21 cellular contexts compared by ENCODE assay signal in the genomic region with DNA sequence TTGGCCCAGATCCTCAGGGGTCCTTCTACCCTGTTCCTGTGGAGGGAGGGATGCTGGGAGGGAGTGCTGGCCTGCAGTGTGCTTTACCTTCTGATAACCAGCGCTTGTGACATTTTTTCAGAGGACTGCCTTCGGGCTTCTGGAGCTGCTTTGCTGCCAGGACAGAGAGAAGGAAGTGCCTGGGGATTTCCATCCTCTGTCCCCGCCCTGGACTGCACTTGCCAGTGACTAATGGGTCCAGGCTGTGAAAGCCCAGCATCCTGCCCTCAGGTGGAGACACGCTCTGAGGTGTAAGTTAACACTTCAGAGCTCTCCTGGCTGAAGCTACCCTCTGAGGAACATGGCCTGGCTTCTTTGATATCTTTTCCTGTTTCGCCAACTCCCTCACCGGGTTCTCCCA.
DNase-seq lines count a peak whose midpoint lies in the region; FAIRE-seq and TF ChIP-seq lines count a peak whose summit lies in the region.
"Had no signal": no experiment of that assay in that cellular context is flagged by ENCODE, and none has a peak within 500 bp of the region (broad histone marks: within the 10 kb centered on the region; RNA-seq: fewer than 3 reads in every experiment).

No MANE protein-coding gene starts in this region.

- no peak overlapping the region for H2BK120ac ChIP-seq in H1 (replicated peaks; ENCODE audit: low read depth, low read length)

- TF ChIP-seq POLR2A in breast epithelium (IDR thresholded peaks at IDR 0.05) (no peak), H1 (IDR thresholded peaks at IDR 0.05; ENCODE audit: control extremely low read depth in 1 of 2, low read depth in 2 of 2, low read length in 2 of 2) (no peak)

- 63% methylated on average over 6 of the region's 6 CpGs; no CpG with 5 or more reads in 1 of the 2 experiments for WGBS in H1 (ENCODE audit: extremely low coverage in 1 of 2, insufficient coverage in 1 of 2, insufficient read length in 1 of 2, insufficient replicate concordance in 2 of 2, low coverage in 1 of 2, low lambda C conversion rate in 2 of 2, missing lambda C conversion rate in 1 of 2), 2 experiments

- FAIRE-seq in H1 (lab: Jason Lieb, UNC) = no peak
- FAIRE-seq: endothelial cell of umbilical vein, TTC549 had no signal

- no peaks in the 10 kb centered on the region for H4K20me1 ChIP-seq in H1 (replicated peaks in 1 of 2; ENCODE audit: control insufficient read depth in 1 of 2, insufficient read depth in 2 of 2, low read length in 2 of 2)

- DNase-seq in MCF 10A (ENCODE audit: unreplicated experiment) (peak; percentile 46), breast epithelium (ENCODE audit: low spot score in 2 of 2) (no peak), MG63 (peak; percentile 51), H1 (ENCODE audit: low read depth in 1 of 2, low spot score in 2 of 2) (no peak), KG1 (lab: John Stamatoyannopoulos, UW) (no peak), AG08396 (ENCODE audit: low spot score) (no peak), DMS 273 treated with DMSO at 0.1 percent for 48 hours (lab: John Stamatoyannopoulos, UW) (no peak), substantia nigra (lab: John Stamatoyannopoulos, UW) (no peak)
- DNase-seq: activated T-cell treated with anti-CD3 and anti-CD28 coated beads, Interleukin-2, amount 50 U/mL, for 4 hours; CD8-positive, alpha-beta memory T cell; gastrocnemius medialis; NCI-H1417; occipital lobe; stimulated activated naive CD4-positive, alpha-beta T cell; transverse colon had no signal

- no TSS peak for BruUV-seq in MCF 10A (replicated peaks; lab: Mats Ljungman, UMichigan)

- H3K4me3 ChIP-seq in breast epithelium = no peak overlapping the region
- no peak overlapping the region for H3K4me3 ChIP-seq in MG63
- no peak overlapping the region for H3K4me3 ChIP-seq in H1 (ENCODE audit: extremely low read depth in 1 of 4, insufficient read depth in 2 of 4, low read depth in 3 of 4, low read length in 4 of 4)
- H3K4me3 ChIP-seq: coronary artery, gastrocnemius medialis, right atrium auricular region, transverse colon had no signal

- CTCF ChIA-PET in MCF 10A (lab: Yijun Ruan, JAX) (interaction anchor here (1.0 kb wide), 1 partner anchor 15 kb away, joined by 3 read pairs; no protein-coding TSS in a partner anchor), H1 (lab: Charles Lee; ENCODE audit: partially characterized antibody) (interaction anchor here (0.7 to 1.6 kb wide), 3 partner anchors 45 to 798 kb away, joined by 3 to 5 read pairs (median 4); no protein-coding TSS in a partner anchor)

- no peak overlapping the region for H4K91ac ChIP-seq in H1 (replicated peaks; ENCODE audit: insufficient read length, low read length)

- H3K23me2 ChIP-seq in H1 (ENCODE audit: low read depth, low read length) = no peaks in the 10 kb centered on the region

- intact Hi-C loops in MCF 10A (cut with micrococcal nuclease) = no loop called here
- intact Hi-C loops in breast epithelium (cut with DNase I; ENCODE audit: low total_unique reads) = no loop called here

- H3K18ac ChIP-seq in H1 (ENCODE audit: extremely low read depth, low read length) = no peak overlapping the region

- TF ChIP-seq EP300 in H1 (IDR thresholded peaks at IDR 0.05; ENCODE audit: borderline replicate concordance in 1 of 2, low read depth in 2 of 2, low read length in 2 of 2) = no peak

- POLR2A ChIA-PET in MCF 10A (lab: Yijun Ruan, JAX) = interaction anchor here (0.9 kb wide), 1 partner anchor 34 kb away, joined by 3 read pairs; no protein-coding TSS in a partner anchor
- POLR2A ChIA-PET in H1 (lab: Charles Lee; ENCODE audit: partially characterized antibody) = interaction anchor here (0.6 to 1.3 kb wide), 2 partner anchors 74 to 173 kb away, joined by 3 read pairs; no protein-coding TSS in a partner anchor

- H3K79me2 ChIP-seq in H1 (ENCODE audit: control insufficient read depth in 1 of 2, insufficient read depth in 2 of 2, low read length in 2 of 2) = no peaks in the 10 kb centered on the region

- H3K9me3 ChIP-seq in breast epithelium (peaks cover 0 to 3% of the 10 kb centered on the region in 2 donors), MG63 (no peaks in the 10 kb centered on the region), H1 (ENCODE audit: insufficient read depth in 2 of 2, low read depth in 1 of 2, low read length in 1 of 2) (no peaks in the 10 kb centered on the region)
- H3K9me3 ChIP-seq: gastrocnemius medialis, right atrium auricular region, transverse colon had no signal

- H3K14ac ChIP-seq in H1 (ENCODE audit: insufficient read length) = no peak overlapping the region

- H3K27me3 ChIP-seq in breast epithelium (peaks cover 0 to 16% of the 10 kb centered on the region in 2 donors), MG63 (peaks cover 3% of the 10 kb centered on the region; the same call in 1 of the 2 replicates), H1 (replicated peaks in 1 of 4; ENCODE audit: control insufficient read depth in 3 of 4, extremely low read depth in 1 of 4, insufficient read depth in 3 of 4, low read length in 3 of 4) (no peaks in the 10 kb centered on the region)
- H3K27me3 ChIP-seq: right atrium auricular region, transverse colon had no signal

- H3K27ac Mint-ChIP-seq in MCF 10A (ENCODE audit: low read depth, unreplicated experiment) = no peak overlapping the region
- H3K27ac Mint-ChIP-seq: activated naive CD4-positive, alpha-beta T cell treated with anti-CD3 and anti-CD28 coated beads, Interleukin-2, amount 50 U/mL, for 24 hours; brain; CD8-positive, alpha-beta memory T cell had no signal

- no peaks in the 10 kb centered on the region for H3K79me1 ChIP-seq in H1 (ENCODE audit: low read depth, low read length)

- H3K27me3 Mint-ChIP-seq in MCF 10A (ENCODE audit: insufficient read depth, unreplicated experiment) = peaks cover 43% of the 10 kb centered on the region
- H3K27me3 Mint-ChIP-seq: brain had no signal

- no peak overlapping the region for H3K56ac ChIP-seq in H1 (replicated peaks; ENCODE audit: insufficient read length, low read depth, low read length)

- H3K9ac ChIP-seq in H1 (replicated peaks in 1 of 4; ENCODE audit: extremely low read depth in 1 of 4, low read depth in 3 of 4, low read length in 3 of 4) = no peak overlapping the region

- H2BK20ac ChIP-seq in H1 (ENCODE audit: low read length) = no peak overlapping the region; the same call in 1 of the 2 replicates

- H3K9me3 Mint-ChIP-seq in MCF 10A (ENCODE audit: unreplicated experiment) = peaks cover 4% of the 10 kb centered on the region

- no peaks in the 10 kb centered on the region for H3K36me3 ChIP-seq in breast epithelium
- no peaks in the 10 kb centered on the region for H3K36me3 ChIP-seq in MG63
- H3K36me3 ChIP-seq in H1 (ENCODE audit: control insufficient read depth in 2 of 4, insufficient read depth in 4 of 4, low read length in 3 of 4) = no peaks in the 10 kb centered on the region
- H3K36me3 ChIP-seq: gastrocnemius medialis, right atrium auricular region, transverse colon had no signal

- H2BK12ac ChIP-seq in H1 (ENCODE audit: low read depth, low read length) = no peak overlapping the region

- H2BK5ac ChIP-seq in H1 (ENCODE audit: low read depth, low read length) = no peak overlapping the region; the same call in 1 of the 2 replicates

- no peak overlapping the region for H2AK5ac ChIP-seq in H1 (ENCODE audit: low read depth, low read length)

- no peak overlapping the region for H3K4me3 Mint-ChIP-seq in MCF 10A (ENCODE audit: unreplicated experiment)
- H3K4me3 Mint-ChIP-seq: activated naive CD4-positive, alpha-beta T cell treated with anti-CD3 and anti-CD28 coated beads, Interleukin-2, amount 50 U/mL, for 24 hours; activated T-cell treated with anti-CD3 and anti-CD28 coated beads, Interleukin-2, amount 50 U/mL, for 4 hours; brain; CD8-positive, alpha-beta memory T cell had no signal

- H3K23ac ChIP-seq in H1 (ENCODE audit: insufficient read length) = no peak overlapping the region

- H2BK15ac ChIP-seq in H1 (ENCODE audit: low read length) = no peak overlapping the region

- H2AFZ ChIP-seq in H1 (ENCODE audit: low read length) = peak overlapping the region; percentile 40; the same call in 1 of the 2 replicates

- H3K4ac ChIP-seq in H1 (replicated peaks; ENCODE audit: insufficient read length, low read depth, low read length) = no peak overlapping the region

- no peak for TF ChIP-seq CTCF in MCF 10A (IDR thresholded peaks at IDR 0.05; ENCODE audit: unreplicated experiment)
- no peak for TF ChIP-seq CTCF in breast epithelium (IDR thresholded peaks at IDR 0.05)
- no peak for TF ChIP-seq CTCF in H1 (IDR thresholded peaks at IDR 0.05; ENCODE audit: control extremely low read depth in 1 of 3, insufficient read depth in 1 of 3, low read depth in 1 of 3, low read length in 3 of 3)

- H4K5ac ChIP-seq in H1 (ENCODE audit: insufficient read length, low read depth, low read length) = no peak overlapping the region

- no peaks in the 10 kb centered on the region for H3K4me1 ChIP-seq in breast epithelium
- H3K4me1 ChIP-seq in H1 (replicated peaks in 1 of 4; ENCODE audit: control insufficient read depth in 3 of 4, insufficient read depth in 4 of 4, low read length in 3 of 4) = peaks cover 0 to 4% (median 0%) of the 10 kb centered on the region in 4 experiments; a peak in 3 of 7 replicates
- H3K4me1 ChIP-seq: gastrocnemius medialis, right atrium auricular region, transverse colon had no signal

- no peaks in the 10 kb centered on the region for H3K4me1 Mint-ChIP-seq in MCF 10A (ENCODE audit: insufficient read depth, unreplicated experiment)
- H3K4me1 Mint-ChIP-seq: activated naive CD4-positive, alpha-beta T cell treated with anti-CD3 and anti-CD28 coated beads, Interleukin-2, amount 50 U/mL, for 24 hours; CD8-positive, alpha-beta memory T cell had no signal

- no peak for TF ChIP-seq RAD21 in H1 (IDR thresholded peaks at IDR 0.05 in 1 of 2, conservative IDR thresholded peaks at IDR 0.05 in 1 of 2; ENCODE audit: low read depth in 2 of 2, low read length in 2 of 2)

- H3K36me3 Mint-ChIP-seq in MCF 10A (ENCODE audit: insufficient read depth, unreplicated experiment) = peaks cover 6% of the 10 kb centered on the region
- H3K36me3 Mint-ChIP-seq: activated naive CD4-positive, alpha-beta T cell treated with anti-CD3 and anti-CD28 coated beads, Interleukin-2, amount 50 U/mL, for 24 hours had no signal

- no peak overlapping the region for H3K4me2 ChIP-seq in H1 (ENCODE audit: insufficient read depth in 1 of 2, low read depth in 2 of 2, low read length in 2 of 2)

- H3K27ac ChIP-seq in breast epithelium (no peak overlapping the region), H1 (ENCODE audit: low read depth, low read length) (no peak overlapping the region), substantia nigra (ENCODE audit: low read depth, low read length, poor library complexity, severe bottlenecking) (no peak overlapping the region)
- H3K27ac ChIP-seq: coronary artery, gastrocnemius medialis, right atrium auricular region, transverse colon had no signal

- no peak overlapping the region for H4K8ac ChIP-seq in H1 (ENCODE audit: extremely low read depth, insufficient read depth, low read length)

TF ChIP-seq in H1, 55 proteins besides CTCF, POLR2A, EP300 and RAD21:
- TF ChIP-seq TAF1 (IDR thresholded peaks at IDR 0.05; ENCODE audit: low read depth, low read length) = no peak

Comparison
In these comparisons a context has a peak if more than half of its experiments do, and no peak if none do; other contexts are left out.
1. DNase-seq: peak in MCF 10A (single experiment) and MG63 (single experiment); none in breast epithelium (0 of 2), H1 (0 of 2), KG1 (single experiment), AG08396 (single experiment), DMS 273 treated with DMSO at 0.1 percent for 48 hours (single experiment) and substantia nigra (0 of 49).